1 cellular context compared by ENCODE assay signal in genomic region chr20:57006411-57007170, GRCh38.
TF ChIP-seq lines count a peak whose summit lies in the region.

No MANE protein-coding gene starts in this region.

TF ChIP-seq in GM23338, 12 proteins besides CTCF, POLR2A, EP300 and RAD21 (continued from another document):
- TF ChIP-seq ZNF462 (CRISPR knock-in tag; IDR thresholded peaks at IDR 0.05): no peak
- no peak for TF ChIP-seq REST (IDR thresholded peaks at IDR 0.05; ENCODE audit: unreplicated experiment)
- no peak for TF ChIP-seq STAT1 (IDR thresholded peaks at IDR 0.05; ENCODE audit: unreplicated experiment)
TF ChIP-seq in GM23338: peak in this region for 0.
